In genomic region chr20:22101606-22102005, GRCh38 we compare ENCODE assay signal across 1 cellular context.
A peak's percentile ranks its signal among the peaks of the same experiment; 100 is the strongest.
TF ChIP-seq lines count a peak whose summit lies in the region.

No MANE protein-coding gene starts in this region.

TF ChIP-seq in HepG2, 621 proteins besides CTCF, POLR2A, EP300 and RAD21 (continued from another document):
- TF ChIP-seq ZHX1 (CRISPR knock-in tag; IDR thresholded peaks at IDR 0.05; ENCODE audit: low read depth), result no peak
- TF ChIP-seq TRIM22 (IDR thresholded peaks at IDR 0.05), result peak; percentile 96; the same call in 1 of the 2 replicates
- TF ChIP-seq NFRKB (IDR thresholded peaks at IDR 0.05), result 0 out of 2 replicates have a peak, but pooled peaks have one; percentile 26
- peak; percentile 89; the same call in 1 of the 2 replicates for TF ChIP-seq NBN (conservative IDR thresholded peaks at IDR 0.05)
- TF ChIP-seq ZNF282 (IDR thresholded peaks at IDR 0.05; ENCODE audit: partially characterized antibody), result peak; percentile 25
- 0 out of 2 replicates have a peak, but pooled peaks have one; percentile 12 for TF ChIP-seq ATF7 (IDR thresholded peaks at IDR 0.05)
- no peak for TF ChIP-seq ATF7 (CRISPR knock-in tag; IDR thresholded peaks at IDR 0.05)
- no peak for TF ChIP-seq ZNF326 (CRISPR knock-in tag; IDR thresholded peaks at IDR 0.05; ENCODE audit: borderline replicate concordance)
- TF ChIP-seq SP1 (IDR thresholded peaks at IDR 0.05), result peak; percentile 57; the same call in 1 of the 2 replicates
- no peak for TF ChIP-seq SP1 (CRISPR knock-in tag; IDR thresholded peaks at IDR 0.05)
- no peak for TF ChIP-seq KAT7 (CRISPR knock-in tag; IDR thresholded peaks at IDR 0.05; ENCODE audit: borderline replicate concordance)
- no peak for TF ChIP-seq ELF4 (CRISPR knock-in tag; IDR thresholded peaks at IDR 0.05; ENCODE audit: borderline replicate concordance)
- TF ChIP-seq PHF5A (CRISPR knock-in tag; IDR thresholded peaks at IDR 0.05; ENCODE audit: low read depth, unreplicated experiment), result no peak
- TF ChIP-seq XRCC5 (optimal IDR thresholded peaks at IDR 0.05; ENCODE audit: low read length), result no peak
- peak; percentile 82; the same call in 1 of the 2 replicates for TF ChIP-seq SOX6 (IDR thresholded peaks at IDR 0.05)
- TF ChIP-seq SOX6 (CRISPR knock-in tag; IDR thresholded peaks at IDR 0.05), result no peak
